ENCODE assay signal across 29 cellular contexts in genomic region chr12:54145844-54146243, GRCh38.
"Had no signal": no experiment of that assay in that cellular context is flagged by ENCODE, and none has a peak within 500 bp of the region (broad histone marks: within the 10 kb centered on the region; RNA-seq: fewer than 3 reads in every experiment).

No MANE protein-coding gene starts in this region.

- H3K27ac Mint-ChIP-seq: activated B cell treated with CpG ODN at 0.5 μM for 24 hours; activated CD4-positive, alpha-beta memory T cell treated with anti-CD3 and anti-CD28 coated beads for 36 hours; activated naive CD4-positive, alpha-beta T cell treated with anti-CD3 and anti-CD28 coated beads for 36 hours; activated naive CD4-positive, alpha-beta T cell treated with anti-CD3 and anti-CD28 coated beads, Interleukin-2, amount 50 U/mL, for 72 hours; activated T-helper 1 cell treated with anti-CD3 and anti-CD28 coated beads, Interleukin-12 subunit alpha, Interleukin-12 subunit beta, Interleukin-2, Interleukin-4 antibody, amounts not matched to agents 30 ng/mL and 10 ng/mL and 1 ng/mL, durations not matched to agents 14 hours and 24 hours and 36 hours; T-helper 1 cell treated with Interleukin-12 subunit alpha and Interleukin-12 subunit beta and Interleukin-4 antibody, amounts not matched to agents 30 μg/mL and 1 μg/mL, for 36 hours; T-helper 2 cell treated with Interferon-gamma antibody and Interleukin-4, amounts not matched to agents 5 μg/mL and 100 μg/mL, for 36 hours had no signal

- H3K4me1 Mint-ChIP-seq: activated B cell treated with CpG ODN at 0.5 μM for 24 hours had no signal

- ATAC-seq: activated naive CD4-positive, alpha-beta T cell treated with anti-CD3 and anti-CD28 coated beads, Interleukin-2, amount 50 U/mL, for 72 hours; activated T-cell treated with anti-CD3 and anti-CD28 coated beads, Interleukin-2, amount 50 U/mL, for 4 hours; Panc1 had no signal

- H3K27ac ChIP-seq: KMS-11, SJSA1 had no signal

- H3K36me3 Mint-ChIP-seq: activated CD4-positive, alpha-beta memory T cell treated with anti-CD3 and anti-CD28 coated beads for 36 hours; activated naive CD4-positive, alpha-beta T cell treated with anti-CD3 and anti-CD28 coated beads, Interleukin-2, amount 50 U/mL, for 72 hours; brain had no signal

- H3K9me3 ChIP-seq: SJSA1, SK-N-SH had no signal

- H3K36me3 ChIP-seq: SJSA1 had no signal

- H3K9me3 Mint-ChIP-seq: activated B cell treated with CpG ODN at 0.5 μM for 24 hours; activated CD4-positive, alpha-beta memory T cell treated with anti-CD3 and anti-CD28 coated beads for 36 hours; activated naive CD4-positive, alpha-beta T cell treated with anti-CD3 and anti-CD28 coated beads for 36 hours; activated naive CD4-positive, alpha-beta T cell treated with anti-CD3 and anti-CD28 coated beads, Interleukin-2, amount 50 U/mL, for 72 hours; activated T-cell treated with anti-CD3 and anti-CD28 coated beads, Interleukin-2, amount 50 U/mL, for 4 hours; activated T-helper 1 cell treated with anti-CD3 and anti-CD28 coated beads, Interleukin-12 subunit alpha, Interleukin-12 subunit beta, Interleukin-2, Interleukin-4 antibody, amounts not matched to agents 30 ng/mL and 10 ng/mL and 1 ng/mL, durations not matched to agents 14 hours and 24 hours and 36 hours; T-helper 1 cell treated with Interleukin-12 subunit alpha and Interleukin-12 subunit beta and Interleukin-4 antibody, amounts not matched to agents 30 μg/mL and 1 μg/mL, for 36 hours; T-helper 2 cell treated with Interferon-gamma antibody and Interleukin-4, amounts not matched to agents 5 μg/mL and 100 μg/mL, for 36 hours had no signal

- DNase-seq: activated B cell treated with CpG ODN at 0.5 μM for 24 hours; activated CD4-positive, alpha-beta memory T cell treated with anti-CD3 and anti-CD28 coated beads for 36 hours; activated CD4-positive, alpha-beta T cell treated with anti-CD3 and anti-CD28 coated beads for 4 hours; activated CD4-positive, alpha-beta T cell treated with anti-CD3 and anti-CD28 coated beads, Interleukin-2, amount 50 U/mL, for 1 hour; activated CD4-positive, CD25-positive, alpha-beta regulatory T cell treated with anti-CD3 and anti-CD28 coated beads, Interleukin-2, amount 50 U/mL, for 72 hours; activated CD8-positive, alpha-beta memory T cell treated with anti-CD3 and anti-CD28 coated beads, Interleukin-2, amount 50 U/mL, for 4 hours; activated gamma-delta T cell treated with Interleukin-2 at 50 U/mL for 16 hours; activated naive CD4-positive, alpha-beta T cell treated with anti-CD3 and anti-CD28 coated beads for 36 hours; activated T-cell treated with anti-CD3 and anti-CD28 coated beads for 4 hours; activated T-cell treated with anti-CD3 and anti-CD28 coated beads, Interleukin-2, amount 50 U/mL, for 4 hours; anterior cingulate cortex; MM.1S; MV-4-11; NCI-H1092; NCI-H1436 treated with DMSO at 0.1 percent for 48 hours; NCI-H1694 treated with DMSO at 0.1 percent for 48 hours; NCI-H2029; NCI-H345; NCI-H524 treated with DMSO at 0.1 percent for 48 hours; SHP77 treated with DMSO at 0.1 percent for 48 hours; SK-N-SH had no signal

- H3K27me3 ChIP-seq: SJSA1 had no signal

- H3K4me3 ChIP-seq: SJSA1 had no signal

- H3K4me3 Mint-ChIP-seq: activated B cell treated with CpG ODN at 0.5 μM for 24 hours; activated CD4-positive, alpha-beta memory T cell treated with anti-CD3 and anti-CD28 coated beads for 36 hours; activated naive CD4-positive, alpha-beta T cell treated with anti-CD3 and anti-CD28 coated beads for 36 hours; activated T-cell treated with anti-CD3 and anti-CD28 coated beads, Interleukin-2, amount 50 U/mL, for 4 hours; activated T-helper 1 cell treated with anti-CD3 and anti-CD28 coated beads, Interleukin-12 subunit alpha, Interleukin-12 subunit beta, Interleukin-2, Interleukin-4 antibody, amounts not matched to agents 30 ng/mL and 10 ng/mL and 1 ng/mL, durations not matched to agents 14 hours and 24 hours and 36 hours; brain; T-helper 1 cell treated with Interleukin-12 subunit alpha and Interleukin-12 subunit beta and Interleukin-4 antibody, amounts not matched to agents 30 μg/mL and 1 μg/mL, for 36 hours; T-helper 2 cell treated with Interferon-gamma antibody and Interleukin-4, amounts not matched to agents 5 μg/mL and 100 μg/mL, for 36 hours had no signal
